ENCODE assay signal across 8 cellular contexts in genomic region chr7:114085592-114086490, GRCh38.
DNase-seq lines count a peak whose midpoint lies in the region; ATAC-seq, FAIRE-seq and TF ChIP-seq lines count a peak whose summit lies in the region.

No MANE protein-coding gene starts in this region.

- H3K36me3 Mint-ChIP-seq in stimulated activated naive B cell treated with anti-CD40 and anti-IgM and Interleukin-4, amounts not matched to agents 10 μg/mL and 1 μg/mL and 100 μg/mL, for 72 hours: no peaks in the 10 kb centered on the region

- TF ChIP-seq CTCF in left lung (IDR thresholded peaks at IDR 0.05): no peak

- H3K9me3 Mint-ChIP-seq in stimulated activated naive B cell treated with anti-CD40 and anti-IgM and Interleukin-4, amounts not matched to agents 10 μg/mL and 1 μg/mL and 100 μg/mL, for 72 hours: no peaks in the 10 kb centered on the region

- H3K27ac Mint-ChIP-seq in stimulated activated naive B cell treated with anti-CD40 and anti-IgM and Interleukin-4, amounts not matched to agents 10 μg/mL and 1 μg/mL and 100 μg/mL, for 72 hours: peak overlapping the region; percentile 91

- H3K27me3 Mint-ChIP-seq in stimulated activated naive B cell treated with anti-CD40 and anti-IgM and Interleukin-4, amounts not matched to agents 10 μg/mL and 1 μg/mL and 100 μg/mL, for 72 hours: peaks cover 53 to 72% of the 10 kb centered on the region in 2 donors

- ATAC-seq in GM18907 (IDR thresholded peaks at IDR 0.05; ENCODE audit: unreplicated experiment): peak; percentile 35
- ATAC-seq in left lung: peak; percentile 82
- ATAC-seq in stimulated activated naive B cell treated with anti-CD40 and anti-IgM and Interleukin-4, amounts not matched to agents 10 μg/mL and 1 μg/mL and 100 μg/mL, for 72 hours (replicated peaks): peak; percentile 35 to 59

- H3K36me3 ChIP-seq in SK-N-MC (ENCODE audit: insufficient read depth, low read length) (no peaks in the 10 kb centered on the region), left lung (no peaks in the 10 kb centered on the region)

- intact Hi-C loops in left lung (cut with DNase I): no loop called here

- peak overlapping the region; percentile 83 to 94 for H3K4me3 Mint-ChIP-seq in stimulated activated naive B cell treated with anti-CD40 and anti-IgM and Interleukin-4, amounts not matched to agents 10 μg/mL and 1 μg/mL and 100 μg/mL, for 72 hours

- peak overlapping the region; percentile 89 for H3K27ac ChIP-seq in SK-N-MC
- H3K27ac ChIP-seq in left lung: peak overlapping the region; percentile 82 to 92

- H3K9me3 ChIP-seq in SK-N-MC (ENCODE audit: low read depth, low read length) (no peaks in the 10 kb centered on the region), left lung (no peaks in the 10 kb centered on the region)

- FAIRE-seq in GM19239 (lab: Jason Lieb, UNC): no peak

- DNase-seq in AG20443 (ENCODE audit: low spot score) (peak; percentile 79), MV-4-11 (lab: John Stamatoyannopoulos, UW) (peak; percentile 90), SK-N-MC (ENCODE audit: low read depth, low spot score) (no peak), dermis microvascular lymphatic vessel endothelial cell (ENCODE audit: low read depth in 2 of 2) (peak; percentile 72 to 78), left lung (peak; percentile 86 to 87), GM19239 (ENCODE audit: insufficient read length, low spot score) (no peak)
- no peak for DNase-seq in stimulated activated naive B cell treated with anti-CD40 and anti-IgM and Interleukin-4, amounts not matched to agents 10 μg/mL and 1 μg/mL and 100 μg/mL, for 72 hours

- peak overlapping the region; percentile 84 for H3K9ac ChIP-seq in SK-N-MC (ENCODE audit: insufficient read length)

- peaks cover 34 to 48% of the 10 kb centered on the region in 2 donors for H3K4me1 Mint-ChIP-seq in stimulated activated naive B cell treated with anti-CD40 and anti-IgM and Interleukin-4, amounts not matched to agents 10 μg/mL and 1 μg/mL and 100 μg/mL, for 72 hours

- peak overlapping the region; percentile 97 for H3K4me3 ChIP-seq in SK-N-MC
- peak overlapping the region; percentile 45 to 51 for H3K4me3 ChIP-seq in left lung

- peaks cover 0 to 35% of the 10 kb centered on the region in 2 donors for H3K4me1 ChIP-seq in left lung

- peaks cover 32 to 96% of the 10 kb centered on the region in 2 donors for H3K27me3 ChIP-seq in left lung

Comparison
In these comparisons a context has a peak if more than half of its experiments do, and no peak if none do; other contexts are left out.
1. DNase-seq: peak in AG20443 (single experiment), MV-4-11 (single experiment), dermis microvascular lymphatic vessel endothelial cell (2 of 2) and left lung (2 of 2); none in SK-N-MC (single experiment), stimulated activated naive B cell treated with anti-CD40 and anti-IgM and Interleukin-4, amounts not matched to agents 10 μg/mL and 1 μg/mL and 100 μg/mL, for 72 hours (single experiment) and GM19239 (single experiment).
2. Peak in every context shown above with its lines, with median percentiles within 50 percentile points of each other: ATAC-seq.